Comparison of ENCODE assay signal across 1 cellular context in genomic region chr20:542777-543368, GRCh38.
TF ChIP-seq lines count a peak whose summit lies in the region.

No MANE protein-coding gene starts in this region.

TF ChIP-seq in HepG2, 621 proteins besides CTCF, POLR2A, EP300 and RAD21 (continued from another document and continues in another):
- TF ChIP-seq, protein P1, sequence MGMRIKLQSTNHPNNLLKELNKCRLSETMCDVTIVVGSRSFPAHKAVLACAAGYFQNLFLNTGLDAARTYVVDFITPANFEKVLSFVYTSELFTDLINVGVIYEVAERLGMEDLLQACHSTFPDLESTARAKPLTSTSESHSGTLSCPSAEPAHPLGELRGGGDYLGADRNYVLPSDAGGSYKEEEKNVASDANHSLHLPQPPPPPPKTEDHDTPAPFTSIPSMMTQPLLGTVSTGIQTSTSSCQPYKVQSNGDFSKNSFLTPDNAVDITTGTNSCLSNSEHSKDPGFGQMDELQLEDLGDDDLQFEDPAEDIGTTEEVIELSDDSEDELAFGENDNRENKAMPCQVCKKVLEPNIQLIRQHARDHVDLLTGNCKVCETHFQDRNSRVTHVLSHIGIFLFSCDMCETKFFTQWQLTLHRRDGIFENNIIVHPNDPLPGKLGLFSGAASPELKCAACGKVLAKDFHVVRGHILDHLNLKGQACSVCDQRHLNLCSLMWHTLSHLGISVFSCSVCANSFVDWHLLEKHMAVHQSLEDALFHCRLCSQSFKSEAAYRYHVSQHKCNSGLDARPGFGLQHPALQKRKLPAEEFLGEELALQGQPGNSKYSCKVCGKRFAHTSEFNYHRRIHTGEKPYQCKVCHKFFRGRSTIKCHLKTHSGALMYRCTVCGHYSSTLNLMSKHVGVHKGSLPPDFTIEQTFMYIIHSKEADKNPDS (CRISPR knock-in tag; IDR thresholded peaks at IDR 0.05), result no peak
- TF ChIP-seq, protein P2, sequence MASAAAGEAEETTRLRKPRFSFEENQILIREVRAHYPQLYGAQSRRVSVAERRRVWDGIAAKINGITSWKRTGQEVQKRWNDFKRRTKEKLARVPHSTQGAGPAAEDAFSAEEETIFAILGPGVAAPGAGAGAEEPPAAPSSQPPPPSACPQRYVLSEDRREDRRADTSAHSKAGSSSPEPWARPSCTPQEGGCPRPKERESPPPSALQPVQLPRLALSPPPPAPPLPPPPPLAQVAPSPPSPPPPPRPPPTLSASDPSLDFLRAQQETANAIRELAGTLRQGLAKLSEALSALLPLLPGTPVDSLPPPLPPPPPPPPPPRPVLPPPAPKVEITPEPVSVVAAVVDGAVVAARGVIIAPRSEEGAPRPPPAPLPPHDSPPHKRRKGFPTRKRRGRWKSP (CRISPR knock-in tag; IDR thresholded peaks at IDR 0.05), result 0 out of 2 replicates have a peak, but pooled peaks have one; percentile 26
- TF ChIP-seq, protein P3, sequence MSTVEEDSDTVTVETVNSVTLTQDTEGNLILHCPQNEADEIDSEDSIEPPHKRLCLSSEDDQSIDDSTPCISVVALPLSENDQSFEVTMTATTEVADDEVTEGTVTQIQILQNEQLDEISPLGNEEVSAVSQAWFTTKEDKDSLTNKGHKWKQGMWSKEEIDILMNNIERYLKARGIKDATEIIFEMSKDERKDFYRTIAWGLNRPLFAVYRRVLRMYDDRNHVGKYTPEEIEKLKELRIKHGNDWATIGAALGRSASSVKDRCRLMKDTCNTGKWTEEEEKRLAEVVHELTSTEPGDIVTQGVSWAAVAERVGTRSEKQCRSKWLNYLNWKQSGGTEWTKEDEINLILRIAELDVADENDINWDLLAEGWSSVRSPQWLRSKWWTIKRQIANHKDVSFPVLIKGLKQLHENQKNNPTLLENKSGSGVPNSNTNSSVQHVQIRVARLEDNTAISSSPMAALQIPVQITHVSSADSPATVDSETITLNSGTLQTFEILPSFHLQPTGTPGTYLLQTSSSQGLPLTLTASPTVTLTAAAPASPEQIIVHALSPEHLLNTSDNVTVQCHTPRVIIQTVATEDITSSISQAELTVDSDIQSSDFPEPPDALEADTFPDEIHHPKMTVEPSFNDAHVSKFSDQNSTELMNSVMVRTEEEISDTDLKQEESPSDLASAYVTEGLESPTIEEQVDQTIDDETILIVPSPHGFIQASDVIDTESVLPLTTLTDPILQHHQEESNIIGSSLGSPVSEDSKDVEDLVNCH (CRISPR knock-in tag; IDR thresholded peaks at IDR 0.05), result no peak
- TF ChIP-seq, protein P4, sequence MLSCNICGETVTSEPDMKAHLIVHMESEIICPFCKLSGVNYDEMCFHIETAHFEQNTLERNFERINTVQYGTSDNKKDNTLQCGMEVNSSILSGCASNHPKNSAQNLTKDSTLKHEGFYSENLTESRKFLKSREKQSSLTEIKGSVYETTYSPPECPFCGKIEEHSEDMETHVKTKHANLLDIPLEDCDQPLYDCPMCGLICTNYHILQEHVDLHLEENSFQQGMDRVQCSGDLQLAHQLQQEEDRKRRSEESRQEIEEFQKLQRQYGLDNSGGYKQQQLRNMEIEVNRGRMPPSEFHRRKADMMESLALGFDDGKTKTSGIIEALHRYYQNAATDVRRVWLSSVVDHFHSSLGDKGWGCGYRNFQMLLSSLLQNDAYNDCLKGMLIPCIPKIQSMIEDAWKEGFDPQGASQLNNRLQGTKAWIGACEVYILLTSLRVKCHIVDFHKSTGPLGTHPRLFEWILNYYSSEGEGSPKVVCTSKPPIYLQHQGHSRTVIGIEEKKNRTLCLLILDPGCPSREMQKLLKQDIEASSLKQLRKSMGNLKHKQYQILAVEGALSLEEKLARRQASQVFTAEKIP (CRISPR knock-in tag; IDR thresholded peaks at IDR 0.05; ENCODE audit: borderline replicate concordance), result no peak
- TF ChIP-seq ZNF687 (CRISPR knock-in tag; IDR thresholded peaks at IDR 0.05) (0 out of 2 replicates have a peak, but pooled peaks have one; percentile 12), ZNF761 (CRISPR knock-in tag; conservative IDR thresholded peaks at IDR 0.05) (no peak; the same call in 1 of the 2 replicates), ZNF496 (CRISPR knock-in tag; IDR thresholded peaks at IDR 0.05; ENCODE audit: insufficient replicate concordance) (no peak), ZMAT5 (CRISPR knock-in tag; IDR thresholded peaks at IDR 0.05; ENCODE audit: borderline replicate concordance, low read depth) (no peak), ZNF790 (CRISPR knock-in tag; IDR thresholded peaks at IDR 0.05; ENCODE audit: borderline replicate concordance) (0 out of 2 replicates have a peak, but pooled peaks have one; percentile 66), HNRNPLL (IDR thresholded peaks at IDR 0.05; ENCODE audit: low read depth, low read length, poor library complexity, severe bottlenecking) (no peak), RFX5 (IDR thresholded peaks at IDR 0.05; ENCODE audit: low read depth, low read length) (no peak), TP53 (CRISPR knock-in tag; conservative IDR thresholded peaks at IDR 0.05) (0 out of 2 replicates have a peak, but pooled peaks have one; percentile 19), ZNF501 (CRISPR knock-in tag; IDR thresholded peaks at IDR 0.05) (no peak), ZNF230 (CRISPR knock-in tag; IDR thresholded peaks at IDR 0.05) (0 out of 2 replicates have a peak, but pooled peaks have one; percentile 1), ZNF775 (CRISPR knock-in tag; IDR thresholded peaks at IDR 0.05; ENCODE audit: borderline replicate concordance) (no peak), ZNF816 (CRISPR knock-in tag; IDR thresholded peaks at IDR 0.05; ENCODE audit: borderline replicate concordance) (peak; percentile 82), TRIM24 (CRISPR knock-in tag; IDR thresholded peaks at IDR 0.05) (no peak), MZF1 (CRISPR knock-in tag; IDR thresholded peaks at IDR 0.05; ENCODE audit: borderline replicate concordance) (no peak), ZNF235 (CRISPR knock-in tag; IDR thresholded peaks at IDR 0.05; ENCODE audit: borderline replicate concordance) (no peak), RBM39 (IDR thresholded peaks at IDR 0.05; ENCODE audit: low read depth, low read length, poor library complexity, severe bottlenecking) (no peak), ZNF83 (CRISPR knock-in tag; IDR thresholded peaks at IDR 0.05; ENCODE audit: borderline replicate concordance) (0 out of 2 replicates have a peak, but pooled peaks have one; percentile 15), FIP1L1 (IDR thresholded peaks at IDR 0.05; ENCODE audit: borderline replicate concordance, insufficient read depth, low read depth, low read length) (no peak), MIER3 (CRISPR knock-in tag; IDR thresholded peaks at IDR 0.05; ENCODE audit: borderline replicate concordance) (no peak), ZNF577 (CRISPR knock-in tag; IDR thresholded peaks at IDR 0.05; ENCODE audit: borderline replicate concordance, low read depth) (no peak; the same call in 1 of the 2 replicates), ZNF773 (CRISPR knock-in tag; IDR thresholded peaks at IDR 0.05; ENCODE audit: borderline replicate concordance) (no peak), SIN3A (IDR thresholded peaks at IDR 0.05; ENCODE audit: borderline replicate concordance, low read depth, low read length) (0 out of 2 replicates have a peak, but pooled peaks have one; percentile 8), EED (CRISPR knock-in tag; IDR thresholded peaks at IDR 0.05) (no peak), FOXA3 (CRISPR knock-in tag; IDR thresholded peaks at IDR 0.05) (no peak), GABPA (IDR thresholded peaks at IDR 0.05; ENCODE audit: low read depth, low read length) (no peak), GABPA (CRISPR knock-in tag; IDR thresholded peaks at IDR 0.05; ENCODE audit: low read depth) (no peak), BCL6 (CRISPR knock-in tag; IDR thresholded peaks at IDR 0.05) (no peak), ZNF33A (CRISPR knock-in tag; IDR thresholded peaks at IDR 0.05; ENCODE audit: borderline replicate concordance) (0 out of 2 replicates have a peak, but pooled peaks have one; percentile 46), HOXA9 (CRISPR knock-in tag; IDR thresholded peaks at IDR 0.05; ENCODE audit: borderline replicate concordance) (peak; percentile 81; the same call in 1 of the 2 replicates), HHEX (CRISPR knock-in tag; IDR thresholded peaks at IDR 0.05) (no peak), ZNF335 (CRISPR knock-in tag; IDR thresholded peaks at IDR 0.05) (no peak), FOXC1 (CRISPR knock-in tag; IDR thresholded peaks at IDR 0.05; ENCODE audit: borderline replicate concordance) (no peak)
- TF ChIP-seq, protein P5, sequence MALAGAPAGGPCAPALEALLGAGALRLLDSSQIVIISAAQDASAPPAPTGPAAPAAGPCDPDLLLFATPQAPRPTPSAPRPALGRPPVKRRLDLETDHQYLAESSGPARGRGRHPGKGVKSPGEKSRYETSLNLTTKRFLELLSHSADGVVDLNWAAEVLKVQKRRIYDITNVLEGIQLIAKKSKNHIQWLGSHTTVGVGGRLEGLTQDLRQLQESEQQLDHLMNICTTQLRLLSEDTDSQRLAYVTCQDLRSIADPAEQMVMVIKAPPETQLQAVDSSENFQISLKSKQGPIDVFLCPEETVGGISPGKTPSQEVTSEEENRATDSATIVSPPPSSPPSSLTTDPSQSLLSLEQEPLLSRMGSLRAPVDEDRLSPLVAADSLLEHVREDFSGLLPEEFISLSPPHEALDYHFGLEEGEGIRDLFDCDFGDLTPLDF (CRISPR knock-in tag; IDR thresholded peaks at IDR 0.05), result 0 out of 2 replicates have a peak, but pooled peaks have one; percentile 31
- TF ChIP-seq, protein P6, sequence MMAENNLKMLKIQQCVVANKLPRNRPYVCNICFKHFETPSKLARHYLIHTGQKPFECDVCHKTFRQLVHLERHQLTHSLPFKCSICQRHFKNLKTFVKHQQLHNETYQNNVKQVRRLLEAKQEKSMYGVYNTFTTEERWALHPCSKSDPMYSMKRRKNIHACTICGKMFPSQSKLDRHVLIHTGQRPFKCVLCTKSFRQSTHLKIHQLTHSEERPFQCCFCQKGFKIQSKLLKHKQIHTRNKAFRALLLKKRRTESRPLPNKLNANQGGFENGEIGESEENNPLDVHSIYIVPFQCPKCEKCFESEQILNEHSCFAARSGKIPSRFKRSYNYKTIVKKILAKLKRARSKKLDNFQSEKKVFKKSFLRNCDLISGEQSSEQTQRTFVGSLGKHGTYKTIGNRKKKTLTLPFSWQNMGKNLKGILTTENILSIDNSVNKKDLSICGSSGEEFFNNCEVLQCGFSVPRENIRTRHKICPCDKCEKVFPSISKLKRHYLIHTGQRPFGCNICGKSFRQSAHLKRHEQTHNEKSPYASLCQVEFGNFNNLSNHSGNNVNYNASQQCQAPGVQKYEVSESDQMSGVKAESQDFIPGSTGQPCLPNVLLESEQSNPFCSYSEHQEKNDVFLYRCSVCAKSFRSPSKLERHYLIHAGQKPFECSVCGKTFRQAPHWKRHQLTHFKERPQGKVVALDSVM (CRISPR knock-in tag; IDR thresholded peaks at IDR 0.05), result no peak
- TF ChIP-seq, protein P7, sequence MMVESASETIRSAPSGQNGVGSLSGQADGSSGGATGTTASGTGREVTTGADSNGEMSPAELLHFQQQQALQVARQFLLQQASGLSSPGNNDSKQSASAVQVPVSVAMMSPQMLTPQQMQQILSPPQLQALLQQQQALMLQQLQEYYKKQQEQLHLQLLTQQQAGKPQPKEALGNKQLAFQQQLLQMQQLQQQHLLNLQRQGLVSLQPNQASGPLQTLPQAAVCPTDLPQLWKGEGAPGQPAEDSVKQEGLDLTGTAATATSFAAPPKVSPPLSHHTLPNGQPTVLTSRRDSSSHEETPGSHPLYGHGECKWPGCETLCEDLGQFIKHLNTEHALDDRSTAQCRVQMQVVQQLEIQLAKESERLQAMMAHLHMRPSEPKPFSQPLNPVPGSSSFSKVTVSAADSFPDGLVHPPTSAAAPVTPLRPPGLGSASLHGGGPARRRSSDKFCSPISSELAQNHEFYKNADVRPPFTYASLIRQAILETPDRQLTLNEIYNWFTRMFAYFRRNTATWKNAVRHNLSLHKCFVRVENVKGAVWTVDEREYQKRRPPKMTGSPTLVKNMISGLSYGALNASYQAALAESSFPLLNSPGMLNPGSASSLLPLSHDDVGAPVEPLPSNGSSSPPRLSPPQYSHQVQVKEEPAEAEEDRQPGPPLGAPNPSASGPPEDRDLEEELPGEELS (CRISPR knock-in tag; IDR thresholded peaks at IDR 0.05), result 0 out of 2 replicates have a peak, but pooled peaks have one; percentile 14
- TF ChIP-seq, protein P8, sequence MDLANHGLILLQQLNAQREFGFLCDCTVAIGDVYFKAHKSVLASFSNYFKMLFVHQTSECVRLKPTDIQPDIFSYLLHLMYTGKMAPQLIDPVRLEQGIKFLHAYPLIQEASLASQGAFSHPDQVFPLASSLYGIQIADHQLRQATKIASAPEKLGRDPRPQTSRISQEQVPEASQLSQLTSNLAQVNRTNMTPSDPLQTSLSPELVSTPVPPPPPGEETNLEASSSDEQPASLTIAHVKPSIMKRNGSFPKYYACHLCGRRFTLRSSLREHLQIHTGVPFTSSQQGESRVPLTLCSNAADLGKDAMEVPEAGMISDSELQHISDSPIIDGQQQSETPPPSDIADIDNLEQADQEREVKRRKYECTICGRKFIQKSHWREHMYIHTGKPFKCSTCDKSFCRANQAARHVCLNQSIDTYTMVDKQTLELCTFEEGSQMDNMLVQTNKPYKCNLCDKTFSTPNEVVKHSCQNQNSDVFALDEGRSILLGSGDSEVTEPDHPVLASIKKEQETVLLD (CRISPR knock-in tag; IDR thresholded peaks at IDR 0.05; ENCODE audit: low read depth), result peak; percentile 67; the same call in 1 of the 2 replicates
